1 cellular context compared by ENCODE assay signal in genomic region chr14:104567141-104567956, GRCh38.
TF ChIP-seq lines count a peak whose summit lies in the region.

No MANE protein-coding gene starts in this region.

TF ChIP-seq in SK-N-SH treated with all-trans-retinoic acid at 6 μM for 48 hours, 23 proteins besides CTCF, POLR2A, EP300 and RAD21 (continued from another document):
- TF ChIP-seq PATZ1 (CRISPR knock-in tag; IDR thresholded peaks at IDR 0.05; ENCODE audit: borderline replicate concordance) (no peak), OSR1 (CRISPR knock-in tag; IDR thresholded peaks at IDR 0.05) (no peak), ZC3H10 (CRISPR knock-in tag; IDR thresholded peaks at IDR 0.05) (no peak), ZFP30 (CRISPR knock-in tag; IDR thresholded peaks at IDR 0.05) (no peak), BACH2 (CRISPR knock-in tag; IDR thresholded peaks at IDR 0.05; ENCODE audit: borderline replicate concordance) (no peak)
